1 cellular context compared by ENCODE assay signal in genomic region chrX:154596290-154596929, GRCh38.
TF ChIP-seq lines count a peak whose summit lies in the region.

No MANE protein-coding gene starts in this region.

TF ChIP-seq in H1, 55 proteins besides CTCF, POLR2A, EP300 and RAD21:
- TF ChIP-seq GTF2F1 (IDR thresholded peaks at IDR 0.05; ENCODE audit: borderline replicate concordance, low read depth, low read length) (no peak), POU5F1 (IDR thresholded peaks at IDR 0.05; ENCODE audit: low read depth, low read length) (0 out of 2 replicates have a peak, but pooled peaks have one; percentile 46), SP1 (IDR thresholded peaks at IDR 0.05; ENCODE audit: low read depth, low read length) (peak; percentile 80; the same call in 1 of the 2 replicates), TCF12 (IDR thresholded peaks at IDR 0.05; ENCODE audit: low read depth, low read length) (0 out of 2 replicates have a peak, but pooled peaks have one; percentile 46), TEAD4 (IDR thresholded peaks at IDR 0.05; ENCODE audit: low read depth, low read length) (peak; percentile 97)
